Comparison of ENCODE assay signal across 8 cellular contexts in genomic region chr4:931194-931959, GRCh38. TPM values are rescaled to one million over a fixed set of nuclear protein-coding genes. Genes with fewer than 3 reads are reported as not detected.
DNase-seq lines count a peak whose midpoint lies in the region; ATAC-seq and TF ChIP-seq lines count a peak whose summit lies in the region.

No MANE protein-coding gene starts in this region.

- H3K4me3 ChIP-seq in DND-41 (ENCODE audit: low read depth in 1 of 2, low read length in 2 of 2) (peak overlapping the region; percentile 33 to 63), epithelial cell of esophagus (ENCODE audit: low read length) (peak overlapping the region; percentile 67)

- peak; percentile 1; the same call in 2 of the 3 replicates for ATAC-seq in DND-41 (ENCODE audit: insufficient read depth, low read depth)
- ATAC-seq in HG02571 (IDR thresholded peaks at IDR 0.05; ENCODE audit: unreplicated experiment), result peak; percentile 3
- peak; percentile 9 to 23 for ATAC-seq in naive B cell (ENCODE audit: low read depth in 2 of 2)
- ATAC-seq in HG02885 (IDR thresholded peaks at IDR 0.05; ENCODE audit: poor library complexity, unreplicated experiment), result no peak

- H3K9me3 ChIP-seq in DND-41 (ENCODE audit: insufficient read depth, low read length, severe bottlenecking), result no peaks in the 10 kb centered on the region

- H3K4me2 ChIP-seq in DND-41 (ENCODE audit: insufficient read depth, low read length), result peak overlapping the region; percentile 76

- DNase-seq in DND-41, result peak; percentile 14
- DNase-seq in SW480 (ENCODE audit: low spot score), result peak; percentile 12
- peak; percentile 39 for DNase-seq in epithelial cell of esophagus (ENCODE audit: low read depth)
- no peak for DNase-seq in naive B cell
- no peak for DNase-seq in iPS-NIHi11 (ENCODE audit: low spot score)
- DNase-seq in NCI-H1436 treated with DMSO at 0.1 percent for 48 hours (lab: John Stamatoyannopoulos, UW), result no peak

- peak overlapping the region; percentile 92 to 97 (median 96) for H3K4me3 Mint-ChIP-seq in naive B cell

- peak overlapping the region; percentile 83 for H2AFZ ChIP-seq in DND-41 (ENCODE audit: low read depth, low read length)

- no peaks in the 10 kb centered on the region for H3K27me3 Mint-ChIP-seq in naive B cell

- peaks cover 36% of the 10 kb centered on the region for H3K4me1 ChIP-seq in DND-41 (ENCODE audit: insufficient read depth, low read length)

- H4K20me1 ChIP-seq in DND-41 (ENCODE audit: insufficient read depth, low read length), result peaks cover 36% of the 10 kb centered on the region

- H3K27ac Mint-ChIP-seq in naive B cell, result peak overlapping the region; percentile 96 to 98 (median 98)

- H3K27me3 ChIP-seq in DND-41 (ENCODE audit: insufficient read depth, low read length, poor library complexity), result no peaks in the 10 kb centered on the region

- H3K9me3 Mint-ChIP-seq in naive B cell, result no peaks in the 10 kb centered on the region

- peak overlapping the region; percentile 97 for H3K9ac ChIP-seq in DND-41 (ENCODE audit: low read depth, low read length)

- H3K79me2 ChIP-seq in DND-41 (ENCODE audit: insufficient read depth, low read length), result peaks cover 65% of the 10 kb centered on the region

- peak overlapping the region; percentile 97 for H3K27ac ChIP-seq in DND-41 (ENCODE audit: low read length)

- peaks cover 53 to 77% (median 72%) of the 10 kb centered on the region in 3 donors for H3K4me1 Mint-ChIP-seq in naive B cell

- no peak for TF ChIP-seq CTCF in DND-41 (IDR thresholded peaks at IDR 0.05; ENCODE audit: borderline replicate concordance, extremely low read depth, low read length, poor library complexity, severe bottlenecking)
- no peak for TF ChIP-seq CTCF in epithelial cell of esophagus (IDR thresholded peaks at IDR 0.05; ENCODE audit: insufficient read depth, low read depth, low read length, missing control alignments)

- no peaks in the 10 kb centered on the region for H3K36me3 Mint-ChIP-seq in naive B cell

- H3K36me3 ChIP-seq in DND-41 (ENCODE audit: insufficient read depth, low read length), result peaks cover 12% of the 10 kb centered on the region

RNA-seq across cellular contexts. Expression of gene GAK, which starts 0.7 kb away (rescaled TPM):
- polyA plus RNA-seq in naive B cell (ENCODE audit: low read depth in 6 of 6), result 10 to 100 TPM; 28.5 to 71.3 (median 48.1) TPM

RNA-seq across cellular contexts. Expression of gene TMEM175, which starts 0.9 kb away (rescaled TPM):
- 10 to 100 TPM; 18.7 to 38.8 (median 24.1) TPM for polyA plus RNA-seq in naive B cell (ENCODE audit: low read depth in 6 of 6)

RNA-seq across cellular contexts. Expression of gene DGKQ, which starts 42.0 kb away (rescaled TPM):
- polyA plus RNA-seq in naive B cell (ENCODE audit: low read depth in 6 of 6), result 10 to 100 TPM in 1 of 6 donors, 1 to 10 TPM in 5; 1.6 to 11.9 (median 4.1) TPM

RNA-seq across cellular contexts. Expression of gene IDUA, which starts 55.5 kb away (rescaled TPM):
- 1 to 10 TPM; 2.2 to 8.3 (median 3.3) TPM for polyA plus RNA-seq in naive B cell (ENCODE audit: low read depth in 6 of 6)

Comparison
In these comparisons a context has a peak if more than half of its experiments do, and no peak if none do; other contexts are left out.
1. DNase-seq: peak in DND-41 (single experiment), SW480 (single experiment) and epithelial cell of esophagus (single experiment); none in naive B cell (single experiment), iPS-NIHi11 (single experiment) and NCI-H1436 treated with DMSO at 0.1 percent for 48 hours (single experiment).